Comparison of ENCODE assay signal across 20 cellular contexts in the genomic region with DNA sequence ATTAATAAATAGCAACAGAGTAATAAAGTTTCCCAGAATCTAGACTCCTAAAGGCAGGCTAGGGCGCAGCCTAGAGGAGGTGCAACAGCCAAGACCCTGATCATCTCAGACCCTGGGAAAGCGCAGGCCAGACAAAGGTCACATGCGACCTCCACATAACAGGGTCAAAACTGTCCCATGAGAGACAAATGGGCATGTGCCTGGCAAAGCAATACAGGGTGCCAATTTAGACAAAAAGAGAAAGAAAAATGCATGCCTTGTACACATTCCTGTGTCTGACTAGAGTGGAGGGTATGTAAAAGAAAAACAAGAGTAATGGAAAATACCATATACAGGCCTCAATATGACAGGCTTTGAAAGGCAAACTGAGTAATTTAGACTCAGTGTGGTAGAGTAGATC. TPM values are rescaled to one million over a fixed set of nuclear protein-coding genes. Genes with fewer than 3 reads are reported as not detected.
DNase-seq lines count a peak whose midpoint lies in the region; ATAC-seq and TF ChIP-seq lines count a peak whose summit lies in the region.
"Had no signal": no experiment of that assay in that cellular context is flagged by ENCODE, and none has a peak within 500 bp of the region (broad histone marks: within the 10 kb centered on the region; RNA-seq: fewer than 3 reads in every experiment).

No MANE protein-coding gene starts in this region.

- H3K4me3 ChIP-seq in AG04449 (ENCODE audit: low read depth, low read length) (no peak overlapping the region), choroid plexus epithelial cell (ENCODE audit: low read depth, low read length) (no peak overlapping the region), osteoblast (ENCODE audit: insufficient read depth, low read length) (no peak overlapping the region), thyroid gland (replicated peaks in 1 of 3) (no peak overlapping the region)
- H3K4me3 ChIP-seq: prostate gland, stomach, uterus had no signal

- H3K36me3 ChIP-seq in osteoblast (ENCODE audit: insufficient read depth, low read length) = no peaks in the 10 kb centered on the region
- no peaks in the 10 kb centered on the region for H3K36me3 ChIP-seq in thyroid gland
- H3K36me3 ChIP-seq: prostate gland, stomach, uterus had no signal

- no peak for ATAC-seq in HG02852 (IDR thresholded peaks at IDR 0.05; ENCODE audit: unreplicated experiment)

- peak overlapping the region; percentile 51 for H2AFZ ChIP-seq in osteoblast (ENCODE audit: low read length)

- H3K27ac ChIP-seq in osteoblast (ENCODE audit: low read depth, low read length) (peak overlapping the region; percentile 78), thyroid gland (peak overlapping the region in 1 of 3 donors; percentile 65)
- H3K27ac ChIP-seq: prostate gland, stomach, uterus had no signal

- H3K27me3 ChIP-seq in osteoblast (ENCODE audit: insufficient read depth, low read length) (no peaks in the 10 kb centered on the region), thyroid gland (no peaks in the 10 kb centered on the region)
- H3K27me3 ChIP-seq: stomach, uterus had no signal

- CTCF ChIA-PET in AG04449 (lab: Yijun Ruan, JAX) = no interaction called here

- H3K9me3 ChIP-seq in osteoblast (ENCODE audit: low read depth, low read length) = no peaks in the 10 kb centered on the region
- H3K9me3 ChIP-seq in thyroid gland = no peaks in the 10 kb centered on the region
- H3K9me3 ChIP-seq: prostate gland, stomach, uterus had no signal

- POLR2A ChIA-PET in AG04449 (lab: Yijun Ruan, JAX) = no interaction called here

- intact Hi-C loops in thyroid gland (cut with DNase I) = no loop called here

- TF ChIP-seq CTCF in AG04449 (IDR thresholded peaks at IDR 0.05; ENCODE audit: insufficient read depth, low read length, missing control alignments) = no peak
- TF ChIP-seq CTCF in choroid plexus epithelial cell (conservative IDR thresholded peaks at IDR 0.05; ENCODE audit: low read depth, low read length) = no peak
- TF ChIP-seq CTCF in osteoblast (IDR thresholded peaks at IDR 0.05; ENCODE audit: extremely low read depth, low read depth, low read length) = peak; percentile 9
- TF ChIP-seq CTCF in thyroid gland (IDR thresholded peaks at IDR 0.05) = no peak

- peak overlapping the region; percentile 23 for H3K4me2 ChIP-seq in osteoblast (ENCODE audit: insufficient read depth, low read length)

- peak; percentile 69 for DNase-seq in AG04449 (ENCODE audit: low read depth, low spot score)
- peak; percentile 49 for DNase-seq in HS-27A (ENCODE audit: low read depth)
- DNase-seq in choroid plexus epithelial cell (ENCODE audit: low read depth) = peak; percentile 21
- peak; percentile 88 for DNase-seq in osteoblast (ENCODE audit: insufficient read length, low spot score, missing footprints)
- DNase-seq in NCI-H1092 (lab: John Stamatoyannopoulos, UW) = no peak
- DNase-seq in thyroid gland = no peak
- DNase-seq in NCI-H2171 (lab: John Stamatoyannopoulos, UW) = no peak
- DNase-seq: activated CD4-positive, alpha-beta T cell treated with anti-CD3 and anti-CD28 coated beads, Interleukin-2, amount 10 ng/mL, durations not matched to agents 24 days and 14 days; CD4-positive, alpha-beta memory T cell; foreskin melanocyte; HCEC 1CT; KG1; NCI-H1048; NCI-H2107; NCI-H524 treated with DMSO at 0.1 percent for 48 hours; stimulated activated CD4-positive, alpha-beta T cell treated with anti-CD3 and anti-CD28 coated beads, Interleukin-4, amount 100 ng/mL, for 24 hours; stomach; uterus had no signal

- H3K79me2 ChIP-seq in osteoblast (ENCODE audit: insufficient read depth, low read length) = no peaks in the 10 kb centered on the region

- H3K4me1 ChIP-seq in osteoblast (ENCODE audit: insufficient read depth, low read length) = peaks cover 20% of the 10 kb centered on the region
- peaks cover 21 to 24% of the 10 kb centered on the region in 2 donors for H3K4me1 ChIP-seq in thyroid gland
- H3K4me1 ChIP-seq: uterus had no signal

- 92 to 94% methylated on average over 3 of the region's 3 CpGs for WGBS in thyroid gland, 2 donors

- TF ChIP-seq POLR2A in thyroid gland (IDR thresholded peaks at IDR 0.05) = no peak

- no peaks in the 10 kb centered on the region for H4K20me1 ChIP-seq in osteoblast (ENCODE audit: insufficient read depth, low read length)

RNA-seq across cellular contexts. Expression of a gene that starts 22.2 kb away (rescaled TPM):
- 1.5 and 2.2 TPM in 2 replicates for total RNA-seq in osteoblast
- 10 to 100 TPM; 21.2 to 37.7 (median 26.6) TPM for total RNA-seq in thyroid gland

Comparison
In these comparisons a context has a peak if more than half of its experiments do, and no peak if none do; other contexts are left out.
1. DNase-seq: peak in AG04449 (single experiment), HS-27A (single experiment), choroid plexus epithelial cell (single experiment) and osteoblast (single experiment); none in NCI-H1092 (single experiment), thyroid gland (0 of 2) and NCI-H2171 (single experiment).